ENCODE assay signal across 8 cellular contexts in genomic region chr10:38401565-38401964, GRCh38.
DNase-seq lines count a peak whose midpoint lies in the region; ATAC-seq and TF ChIP-seq lines count a peak whose summit lies in the region.
"Not testable (repeated sequence)": the region's sequence is repeated elsewhere in the genome, so short reads cannot be mapped to it uniquely, and the experiment has no call there.

No MANE protein-coding gene starts in this region.

- H3K27me3 Mint-ChIP-seq in Caco-2 (ENCODE audit: insufficient read depth, unreplicated experiment); T-helper 17 cell; activated T-helper 1 cell treated with anti-CD3 and anti-CD28 coated beads, Interleukin-12 subunit alpha, Interleukin-12 subunit beta, Interleukin-2, Interleukin-4 antibody, amounts not matched to agents 30 ng/mL and 10 ng/mL and 1 ng/mL, durations not matched to agents 14 hours and 24 hours and 36 hours (ENCODE audit: insufficient read depth); central memory CD8-positive, alpha-beta T cell: not testable (repeated sequence)

- not testable (repeated sequence) for H3K4me1 ChIP-seq in Caco-2; Karpas-422 (ENCODE audit: low read length); right cardiac atrium (ENCODE audit: control insufficient read depth, insufficient read depth, low read length); osteoblast (ENCODE audit: insufficient read depth, low read length); thoracic aorta (ENCODE audit: control insufficient read depth in 1 of 2, low read depth in 2 of 2)

- ATAC-seq in T-helper 17 cell; central memory CD8-positive, alpha-beta T cell (replicated peaks; ENCODE audit: extremely low read depth, poor library complexity, severe bottlenecking); right cardiac atrium; thoracic aorta (ENCODE audit: insufficient number of reproducible peaks, low FRiP score, low read depth): not testable (repeated sequence)

- not testable (repeated sequence) for H2AFZ ChIP-seq in Karpas-422 (ENCODE audit: low read length); osteoblast (ENCODE audit: low read length)

- H3K79me2 ChIP-seq in Karpas-422 (ENCODE audit: low read length): peaks cover 13% of the 10 kb centered on the region
- H3K79me2 ChIP-seq in osteoblast (ENCODE audit: insufficient read depth, low read length): not testable (repeated sequence)

- H3K36me3 ChIP-seq in Caco-2 (ENCODE audit: control insufficient read depth, insufficient read depth, low read length); Karpas-422 (ENCODE audit: insufficient read depth, low read length); osteoblast (ENCODE audit: insufficient read depth, low read length); thoracic aorta: not testable (repeated sequence)

- H3K9me3 ChIP-seq in Caco-2; Karpas-422 (ENCODE audit: low read length); T-helper 17 cell (ENCODE audit: control insufficient read depth, low read length, poor library complexity, severe bottlenecking); right cardiac atrium (ENCODE audit: control insufficient read depth, low read length); osteoblast (ENCODE audit: low read depth, low read length); thoracic aorta: not testable (repeated sequence)

- POLR2A ChIA-PET in Caco-2 (lab: Charles Lee): not testable (repeated sequence)

- not testable (repeated sequence) for H3K9me2 ChIP-seq in Karpas-422 (replicated peaks; ENCODE audit: insufficient read depth, low read length)

- 90% methylated on average over 13 of the region's 13 CpGs for WGBS in right cardiac atrium

- H3K27ac ChIP-seq in Karpas-422 (ENCODE audit: low read length); osteoblast (ENCODE audit: low read depth, low read length); thoracic aorta: not testable (repeated sequence)
- peak overlapping the region; percentile 6 for H3K27ac ChIP-seq in right cardiac atrium (ENCODE audit: low read length)

- intact Hi-C loops in Caco-2 (cut with micrococcal nuclease; ENCODE audit: unreplicated experiment); right cardiac atrium (cut with DNase I): not testable (repeated sequence)
- intact Hi-C loops in activated T-helper 1 cell treated with anti-CD3 and anti-CD28 coated beads, Interleukin-12 subunit alpha, Interleukin-12 subunit beta, Interleukin-2, Interleukin-4 antibody, amounts not matched to agents 30 ng/mL and 10 ng/mL and 1 ng/mL, durations not matched to agents 14 hours and 24 hours and 36 hours (cut with micrococcal nuclease): loop anchor here (5.0 kb wide), 1 partner anchor 39 kb away; no protein-coding TSS in a partner anchor

- peaks cover 14% of the 10 kb centered on the region for H3K36me3 Mint-ChIP-seq in Caco-2 (ENCODE audit: insufficient read depth, unreplicated experiment)
- H3K36me3 Mint-ChIP-seq in T-helper 17 cell (ENCODE audit: low read depth); activated T-helper 1 cell treated with anti-CD3 and anti-CD28 coated beads, Interleukin-12 subunit alpha, Interleukin-12 subunit beta, Interleukin-2, Interleukin-4 antibody, amounts not matched to agents 30 ng/mL and 10 ng/mL and 1 ng/mL, durations not matched to agents 14 hours and 24 hours and 36 hours (ENCODE audit: low read depth): not testable (repeated sequence)
- peaks cover 11% of the 10 kb centered on the region for H3K36me3 Mint-ChIP-seq in central memory CD8-positive, alpha-beta T cell (ENCODE audit: insufficient read depth)

- H3K4me3 Mint-ChIP-seq in Caco-2 (ENCODE audit: unreplicated experiment): peak overlapping the region; percentile 96
- peak overlapping the region; percentile 92 for H3K4me3 Mint-ChIP-seq in T-helper 17 cell
- H3K4me3 Mint-ChIP-seq in activated T-helper 1 cell treated with anti-CD3 and anti-CD28 coated beads, Interleukin-12 subunit alpha, Interleukin-12 subunit beta, Interleukin-2, Interleukin-4 antibody, amounts not matched to agents 30 ng/mL and 10 ng/mL and 1 ng/mL, durations not matched to agents 14 hours and 24 hours and 36 hours: peak overlapping the region; percentile 96
- H3K4me3 Mint-ChIP-seq in central memory CD8-positive, alpha-beta T cell: peak overlapping the region; percentile 89

- H3K9me3 Mint-ChIP-seq in Caco-2 (ENCODE audit: unreplicated experiment); activated T-helper 1 cell treated with anti-CD3 and anti-CD28 coated beads, Interleukin-12 subunit alpha, Interleukin-12 subunit beta, Interleukin-2, Interleukin-4 antibody, amounts not matched to agents 30 ng/mL and 10 ng/mL and 1 ng/mL, durations not matched to agents 14 hours and 24 hours and 36 hours; central memory CD8-positive, alpha-beta T cell: not testable (repeated sequence)

- not testable (repeated sequence) for TF ChIP-seq CTCF in Caco-2 (IDR thresholded peaks at IDR 0.05; ENCODE audit: insufficient read depth in 1 of 2, low read depth in 1 of 2, low read length in 1 of 2, severe bottlenecking in 1 of 2, unreplicated experiment in 1 of 2); osteoblast (IDR thresholded peaks at IDR 0.05; ENCODE audit: extremely low read depth, low read depth, low read length); thoracic aorta (IDR thresholded peaks at IDR 0.05)

- H3K4me3 ChIP-seq in Caco-2 (ENCODE audit: low read depth, low read length): peak overlapping the region; percentile 99
- H3K4me3 ChIP-seq in Karpas-422 (ENCODE audit: low read length): peak overlapping the region; percentile 79
- H3K4me3 ChIP-seq in right cardiac atrium (ENCODE audit: low read length); osteoblast (ENCODE audit: insufficient read depth, low read length): not testable (repeated sequence)
- H3K4me3 ChIP-seq in thoracic aorta: peak overlapping the region; percentile 98

- not testable (repeated sequence) for H3K4me1 Mint-ChIP-seq in Caco-2 (ENCODE audit: low read depth, unreplicated experiment); T-helper 17 cell; activated T-helper 1 cell treated with anti-CD3 and anti-CD28 coated beads, Interleukin-12 subunit alpha, Interleukin-12 subunit beta, Interleukin-2, Interleukin-4 antibody, amounts not matched to agents 30 ng/mL and 10 ng/mL and 1 ng/mL, durations not matched to agents 14 hours and 24 hours and 36 hours (ENCODE audit: low read depth); central memory CD8-positive, alpha-beta T cell

- H3K9ac ChIP-seq in Karpas-422 (ENCODE audit: low read length): peak overlapping the region; percentile 81

- not testable (repeated sequence) for H3K27me3 ChIP-seq in Caco-2 (replicated peaks; ENCODE audit: control insufficient read depth, insufficient read depth, low read length); Karpas-422 (ENCODE audit: low read length); right cardiac atrium (ENCODE audit: control insufficient read depth, insufficient read depth); osteoblast (ENCODE audit: insufficient read depth, low read length); thoracic aorta (replicated peaks; ENCODE audit: insufficient read depth)

- BruUV-seq in Caco-2 (replicated peaks; lab: Mats Ljungman, UMichigan): not testable (repeated sequence)

- H4K20me1 ChIP-seq in Karpas-422 (ENCODE audit: insufficient read depth, low read depth, low read length); osteoblast (ENCODE audit: insufficient read depth, low read length): not testable (repeated sequence)

- CTCF ChIA-PET in Caco-2 (lab: Charles Lee): not testable (repeated sequence)

- not testable (repeated sequence) for DNase-seq in Caco-2; Karpas-422; T-helper 17 cell; activated T-helper 1 cell treated with anti-CD3 and anti-CD28 coated beads, Interleukin-12 subunit alpha, Interleukin-12 subunit beta, Interleukin-2, Interleukin-4 antibody, amounts not matched to agents 30 ng/mL and 10 ng/mL and 1 ng/mL, durations not matched to agents 14 hours and 24 hours and 36 hours (ENCODE audit: low spot score); central memory CD8-positive, alpha-beta T cell (ENCODE audit: low spot score in 2 of 2); osteoblast (ENCODE audit: insufficient read length, low spot score, missing footprints); thoracic aorta (ENCODE audit: low spot score)
- peak in 1 of 3 donors; percentile 28 for DNase-seq in right cardiac atrium

- H3K4me2 ChIP-seq in Karpas-422 (ENCODE audit: low read depth, low read length, poor library complexity, severe bottlenecking) (peak overlapping the region; percentile 69), osteoblast (ENCODE audit: insufficient read depth, low read length) (peak overlapping the region; percentile 60)

- not testable (repeated sequence) for H3K27ac Mint-ChIP-seq in Caco-2 (ENCODE audit: unreplicated experiment)
- H3K27ac Mint-ChIP-seq in T-helper 17 cell: peak overlapping the region; percentile 97
- H3K27ac Mint-ChIP-seq in activated T-helper 1 cell treated with anti-CD3 and anti-CD28 coated beads, Interleukin-12 subunit alpha, Interleukin-12 subunit beta, Interleukin-2, Interleukin-4 antibody, amounts not matched to agents 30 ng/mL and 10 ng/mL and 1 ng/mL, durations not matched to agents 14 hours and 24 hours and 36 hours: peak overlapping the region; percentile 99
- H3K27ac Mint-ChIP-seq in central memory CD8-positive, alpha-beta T cell (ENCODE audit: low read depth): peak overlapping the region; percentile 94
